16 cellular contexts compared by ENCODE assay signal in the genomic region with DNA sequence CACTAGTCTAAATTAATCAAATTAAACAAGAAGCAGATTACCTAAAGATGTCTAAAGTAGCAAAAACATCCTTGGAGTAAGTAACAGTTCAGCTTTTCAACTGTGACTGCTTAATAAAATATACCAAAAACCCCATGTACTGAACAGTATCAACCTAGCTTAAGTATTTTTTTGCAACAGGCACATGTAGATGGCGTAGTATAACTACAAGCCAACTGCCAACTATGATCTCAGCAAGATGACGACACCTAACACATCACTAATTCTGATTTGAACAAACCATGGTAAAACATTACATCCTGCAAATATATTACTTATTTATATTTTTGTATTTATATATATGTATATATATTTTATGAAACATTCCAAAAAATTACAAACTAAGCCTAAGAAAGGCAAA. TPM values are rescaled to one million over a fixed set of nuclear protein-coding genes. Genes with fewer than 3 reads are reported as not detected.
A peak's percentile ranks its signal among the peaks of the same experiment; 100 is the strongest.
DNase-seq lines count a peak whose midpoint lies in the region; ATAC-seq and TF ChIP-seq lines count a peak whose summit lies in the region.
"Had no signal": no experiment of that assay in that cellular context is flagged by ENCODE, and none has a peak within 500 bp of the region (broad histone marks: within the 10 kb centered on the region; RNA-seq: fewer than 3 reads in every experiment).

No MANE protein-coding gene starts in this region.

- CTCF ChIA-PET in naive thymus-derived CD4-positive, alpha-beta T cell (lab: Charles Lee): interaction anchor here (0.9 kb wide), 1 partner anchor 9 kb away, joined by 3 read pairs; no protein-coding TSS in a partner anchor

- peaks cover 52% of the 10 kb centered on the region for H3K4me1 Mint-ChIP-seq in T-helper 17 cell
- H3K4me1 Mint-ChIP-seq in naive thymus-derived CD4-positive, alpha-beta T cell: peaks cover 48 to 93% (median 88%) of the 10 kb centered on the region in 7 donors

- POLR2A ChIA-PET in naive thymus-derived CD4-positive, alpha-beta T cell (lab: Charles Lee): no interaction called here

- H3K4me3 Mint-ChIP-seq in T-helper 17 cell: no peak overlapping the region
- peak overlapping the region in 4 of 10 donors; percentile 42 to 68 (median 65) for H3K4me3 Mint-ChIP-seq in naive thymus-derived CD4-positive, alpha-beta T cell

- peak overlapping the region; percentile 7 for H3K27ac ChIP-seq in cardiac muscle cell
- no peak overlapping the region for H3K27ac ChIP-seq in naive thymus-derived CD4-positive, alpha-beta T cell (ENCODE audit: low read depth, low read length)

- no peaks in the 10 kb centered on the region for H3K27me3 Mint-ChIP-seq in T-helper 17 cell
- H3K27me3 Mint-ChIP-seq in naive thymus-derived CD4-positive, alpha-beta T cell: no peaks in the 10 kb centered on the region

- H3K9me3 Mint-ChIP-seq in naive thymus-derived CD4-positive, alpha-beta T cell: peaks cover 0 to 11% (median 4%) of the 10 kb centered on the region in 11 donors

- H3K36me3 Mint-ChIP-seq in T-helper 17 cell (ENCODE audit: low read depth): peaks cover 3% of the 10 kb centered on the region
- peaks cover 8 to 44% (median 31%) of the 10 kb centered on the region in 5 donors for H3K36me3 Mint-ChIP-seq in naive thymus-derived CD4-positive, alpha-beta T cell

- peak in 1 of 2 donors; percentile 62 for DNase-seq in cardiac muscle cell (ENCODE audit: low read depth in 1 of 2, low spot score in 1 of 2)
- no peak for DNase-seq in cardiac septum (ENCODE audit: low spot score)
- no peak for DNase-seq in T-helper 17 cell
- peak; percentile 45 for DNase-seq in fibroblast of gingiva (ENCODE audit: low read depth)
- no peak for DNase-seq in amygdala (lab: John Stamatoyannopoulos, UW)
- no peak for DNase-seq in D341Med (ENCODE audit: low spot score)
- DNase-seq in naive thymus-derived CD4-positive, alpha-beta T cell: no peak
- DNase-seq: activated CD8-positive, alpha-beta memory T cell treated with anti-CD3 and anti-CD28 coated beads for 24 hours; activated naive CD4-positive, alpha-beta T cell treated with Interleukin-2 at 50 U/mL for 16 hours; foreskin melanocyte; GF-D8; islet precursor cell; NCI-H1436; NCI-H748 treated with DMSO at 0.1 percent for 48 hours; SHP77 had no signal

- intact Hi-C loops in cardiac septum (cut with DNase I): no loop called here
- intact Hi-C loops in naive thymus-derived CD4-positive, alpha-beta T cell (cut with micrococcal nuclease): loop anchor here in 1 of 2 donors (2.0 kb wide), 1 partner anchor 71 kb away; no protein-coding TSS in a partner anchor

- H3K9me3 ChIP-seq in cardiac muscle cell (ENCODE audit: low read depth): no peaks in the 10 kb centered on the region
- no peaks in the 10 kb centered on the region for H3K9me3 ChIP-seq in T-helper 17 cell (ENCODE audit: control insufficient read depth, low read length, poor library complexity, severe bottlenecking)
- H3K9me3 ChIP-seq in skeletal muscle satellite cell (replicated peaks; ENCODE audit: low read length): no peaks in the 10 kb centered on the region
- no peaks in the 10 kb centered on the region for H3K9me3 ChIP-seq in naive thymus-derived CD4-positive, alpha-beta T cell (ENCODE audit: control insufficient read depth in 2 of 3, low read length in 3 of 3)

- H3K27me3 ChIP-seq in cardiac muscle cell: no peaks in the 10 kb centered on the region
- no peaks in the 10 kb centered on the region for H3K27me3 ChIP-seq in skeletal muscle satellite cell (ENCODE audit: control insufficient read depth, insufficient read depth, low read length)
- no peaks in the 10 kb centered on the region for H3K27me3 ChIP-seq in naive thymus-derived CD4-positive, alpha-beta T cell (ENCODE audit: control insufficient read depth in 2 of 2, insufficient read depth in 2 of 2, low read length in 2 of 2)

- peaks cover 16% of the 10 kb centered on the region for H3K4me1 ChIP-seq in cardiac muscle cell (ENCODE audit: low read depth)
- H3K4me1 ChIP-seq in skeletal muscle satellite cell (ENCODE audit: control insufficient read depth, insufficient read depth, low read length): peaks cover 47% of the 10 kb centered on the region
- peaks cover 9 to 13% of the 10 kb centered on the region in 2 donors for H3K4me1 ChIP-seq in naive thymus-derived CD4-positive, alpha-beta T cell (ENCODE audit: control insufficient read depth in 2 of 2, insufficient read depth in 2 of 2, low read length in 2 of 2)

- peak overlapping the region; percentile 20 for H3K4me2 ChIP-seq in skeletal muscle satellite cell (ENCODE audit: low read length)

- H3K4me3 ChIP-seq in cardiac muscle cell (no peak overlapping the region), skeletal muscle satellite cell (ENCODE audit: low read length) (no peak overlapping the region)
- no peak overlapping the region for H3K4me3 ChIP-seq in naive thymus-derived CD4-positive, alpha-beta T cell (ENCODE audit: low read length)

- no peak for ATAC-seq in T-helper 17 cell
- ATAC-seq in naive thymus-derived CD4-positive, alpha-beta T cell: no peak

- peak overlapping the region; percentile 32 for H3K27ac Mint-ChIP-seq in T-helper 17 cell
- peak overlapping the region in 3 of 9 donors; percentile 37 to 77 (median 63) for H3K27ac Mint-ChIP-seq in naive thymus-derived CD4-positive, alpha-beta T cell

- no peak for TF ChIP-seq CTCF in cardiac muscle cell (IDR thresholded peaks at IDR 0.05; ENCODE audit: low read depth, low read length)

- H3K36me3 ChIP-seq in cardiac muscle cell (peaks cover 3% of the 10 kb centered on the region), skeletal muscle satellite cell (ENCODE audit: insufficient read depth, low read length) (peaks cover 26% of the 10 kb centered on the region)
- peaks cover 0 to 21% (median 0%) of the 10 kb centered on the region in 3 experiments for H3K36me3 ChIP-seq in naive thymus-derived CD4-positive, alpha-beta T cell (ENCODE audit: control insufficient read depth in 2 of 3, insufficient read depth in 3 of 3, low read length in 3 of 3)

- no peak overlapping the region for H3K9ac ChIP-seq in skeletal muscle satellite cell (ENCODE audit: low read depth, low read length)

RNA-seq across cellular contexts. Expression of a gene that starts 24.5 kb away (rescaled TPM):
- total RNA-seq in cardiac muscle cell: 81.1 and 109 TPM in 2 replicates
- polyA plus RNA-seq in cardiac muscle cell: 78.4 and 115 TPM in 2 replicates
- 62.6 TPM for total RNA-seq in cardiac septum
- 100 to 1,000 TPM; 138 to 178 TPM for total RNA-seq in T-helper 17 cell
- 143 and 146 TPM in 2 replicates for total RNA-seq in skeletal muscle satellite cell (2012; rRNA removed)
- 100 to 1,000 TPM; 137 to 186 (median 139) TPM for total RNA-seq in naive thymus-derived CD4-positive, alpha-beta T cell
- polyA plus RNA-seq in naive thymus-derived CD4-positive, alpha-beta T cell: 10 to 100 TPM; 44.5 to 69.2 TPM
